8 cellular contexts compared by ENCODE assay signal in the genomic region with DNA sequence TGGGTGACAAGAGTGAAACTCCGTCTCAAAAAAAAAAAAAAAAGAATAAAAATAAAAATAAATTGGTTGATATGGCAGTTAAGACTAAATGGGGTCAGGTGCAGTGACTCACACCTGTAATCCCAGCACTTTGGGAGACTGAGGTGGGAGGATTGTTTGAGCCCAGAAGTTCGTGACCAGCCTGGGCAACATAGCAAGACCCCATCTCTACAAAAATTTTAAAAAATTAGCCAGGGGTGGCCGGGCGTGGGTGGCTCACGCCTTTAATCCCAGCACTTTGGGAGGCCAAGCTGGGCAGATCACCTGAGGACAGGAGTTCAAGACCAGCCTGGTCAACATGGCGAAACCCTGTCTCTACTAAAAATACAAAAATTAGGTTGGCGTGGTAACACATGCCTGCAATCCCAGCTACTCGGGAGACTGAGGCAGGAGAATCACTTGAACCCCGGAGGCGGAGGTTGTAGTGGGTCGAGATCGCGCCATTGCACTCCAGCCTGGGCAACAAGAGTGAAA. TPM values are rescaled to one million over a fixed set of nuclear protein-coding genes. Genes with fewer than 3 reads are reported as not detected.
A peak's percentile ranks its signal among the peaks of the same experiment; 100 is the strongest.
DNase-seq lines count a peak whose midpoint lies in the region; ATAC-seq and TF ChIP-seq lines count a peak whose summit lies in the region.
"Not testable (repeated sequence)": the region's sequence is repeated elsewhere in the genome, so short reads cannot be mapped to it uniquely, and the experiment has no call there.

No MANE protein-coding gene starts in this region.

- peak overlapping the region; percentile 85 for H3K4me2 ChIP-seq in GM23338
- peak overlapping the region; percentile 77 for H3K4me2 ChIP-seq in hepatocyte

- H4K20me1 ChIP-seq in GM23338 (replicated peaks; ENCODE audit: insufficient read depth); hepatocyte (ENCODE audit: insufficient read depth, poor library complexity, severe bottlenecking): not testable (repeated sequence)

- peak overlapping the region; percentile 93 for H3K4me3 Mint-ChIP-seq in GM23338
- peak overlapping the region; percentile 99 for H3K4me3 Mint-ChIP-seq in activated naive CD4-positive, alpha-beta T cell treated with anti-CD3 and anti-CD28 coated beads for 36 hours

- not testable (repeated sequence) for H3F3A ChIP-seq in GM23338 (replicated peaks; ENCODE audit: low read depth)

- H3K27me3 Mint-ChIP-seq in GM23338 (ENCODE audit: insufficient read depth, low read depth, poor library complexity); activated naive CD4-positive, alpha-beta T cell treated with anti-CD3 and anti-CD28 coated beads for 36 hours (ENCODE audit: low read depth): not testable (repeated sequence)

- H3K4me3 ChIP-seq in ACC112 (ENCODE audit: low read depth, low read length) (peak overlapping the region; percentile 96), GM23338 (peak overlapping the region; percentile 77), Peyer's patch (peak overlapping the region; percentile 78 to 93 (median 86)), dorsolateral prefrontal cortex (peak overlapping the region; percentile 63 to 99 (median 91)), hepatocyte (peak overlapping the region; percentile 31), muscle layer of duodenum (ENCODE audit: low read depth in 1 of 2, low read length in 2 of 2) (peak overlapping the region; percentile 92 to 97), skeletal muscle tissue (ENCODE audit: low read length in 3 of 3) (peak overlapping the region; percentile 77 to 94 (median 77))

- H3K9ac ChIP-seq in skeletal muscle tissue (ENCODE audit: low read depth in 1 of 3, low read length in 3 of 3), result peak overlapping the region; percentile 78 to 85 (median 83)

- not testable (repeated sequence) for TF ChIP-seq POLR2A in Peyer's patch (IDR thresholded peaks at IDR 0.05)

- not testable (repeated sequence) for ATAC-seq in GM23338

- H3K27me3 ChIP-seq in ACC112 (ENCODE audit: insufficient read depth, low read length); GM23338 (ENCODE audit: insufficient read depth); Peyer's patch; dorsolateral prefrontal cortex; hepatocyte; muscle layer of duodenum (ENCODE audit: low read depth, low read length); skeletal muscle tissue (ENCODE audit: control insufficient read depth in 3 of 3, insufficient read depth in 3 of 3, low read length in 3 of 3): not testable (repeated sequence)

- H3K9me3 ChIP-seq in Peyer's patch; hepatocyte (ENCODE audit: low read depth); muscle layer of duodenum (ENCODE audit: control insufficient read depth in 1 of 2, low read length in 2 of 2); skeletal muscle tissue (ENCODE audit: control insufficient read depth in 3 of 3, low read length in 3 of 3): not testable (repeated sequence)

- H3K36me3 ChIP-seq in ACC112 (ENCODE audit: insufficient read depth, low read length); Peyer's patch; hepatocyte (replicated peaks; ENCODE audit: insufficient read depth, low read depth); muscle layer of duodenum (ENCODE audit: control insufficient read depth in 1 of 2, insufficient read depth in 2 of 2, low read length in 2 of 2); skeletal muscle tissue (ENCODE audit: control insufficient read depth in 3 of 3, insufficient read depth in 3 of 3, low read length in 3 of 3): not testable (repeated sequence)
- H3K36me3 ChIP-seq in GM23338 (ENCODE audit: insufficient read depth), result peaks cover 15% of the 10 kb centered on the region; the same call in 1 of the 2 replicates

- H3K27ac ChIP-seq in ACC112 (ENCODE audit: low read depth, low read length), result not testable (repeated sequence)
- H3K27ac ChIP-seq in GM23338 (ENCODE audit: low read depth) (peak overlapping the region; percentile 79), Peyer's patch (peak overlapping the region; percentile 87 to 92 (median 90)), dorsolateral prefrontal cortex (peak overlapping the region in 38 of 59 donors; percentile 0 to 85 (median 68)), hepatocyte (peak overlapping the region; percentile 70), muscle layer of duodenum (ENCODE audit: low read length) (peak overlapping the region; percentile 90), skeletal muscle tissue (ENCODE audit: low read depth, low read length) (peak overlapping the region; percentile 71)

- not testable (repeated sequence) for H3K4me1 Mint-ChIP-seq in GM23338
- H3K4me1 Mint-ChIP-seq in activated naive CD4-positive, alpha-beta T cell treated with anti-CD3 and anti-CD28 coated beads for 36 hours (ENCODE audit: low read depth), result peaks cover 29% of the 10 kb centered on the region

- H3K9me3 Mint-ChIP-seq in GM23338; activated naive CD4-positive, alpha-beta T cell treated with anti-CD3 and anti-CD28 coated beads for 36 hours: not testable (repeated sequence)

- H3K9me2 ChIP-seq in GM23338 (ENCODE audit: insufficient read depth); hepatocyte (replicated peaks; ENCODE audit: insufficient read depth): not testable (repeated sequence)

- not testable (repeated sequence) for H3K27ac Mint-ChIP-seq in GM23338
- H3K27ac Mint-ChIP-seq in activated naive CD4-positive, alpha-beta T cell treated with anti-CD3 and anti-CD28 coated beads for 36 hours, result peak overlapping the region; percentile 96

- CTCF ChIA-PET in activated naive CD4-positive, alpha-beta T cell treated with anti-CD3 and anti-CD28 coated beads for 36 hours (lab: Charles Lee), result interaction anchor here (0.6 to 1.4 kb wide), 6 partner anchors 8 to 957 kb away, joined by 3 to 8 read pairs (median 4); no protein-coding TSS in a partner anchor

- 86% methylated on average over 13 of the region's 13 CpGs for WGBS in hepatocyte (ENCODE audit: low lambda C conversion rate, missing lambda C conversion rate)

- H3K36me3 Mint-ChIP-seq in GM23338 (ENCODE audit: low read depth), result peaks cover 32% of the 10 kb centered on the region
- H3K36me3 Mint-ChIP-seq in activated naive CD4-positive, alpha-beta T cell treated with anti-CD3 and anti-CD28 coated beads for 36 hours (ENCODE audit: low read depth), result peaks cover 24% of the 10 kb centered on the region

- H3K79me2 ChIP-seq in ACC112 (ENCODE audit: control insufficient read depth, insufficient read depth, low read length, unreplicated experiment) (peaks cover 29% of the 10 kb centered on the region), GM23338 (replicated peaks; ENCODE audit: insufficient read depth) (peaks cover 36% of the 10 kb centered on the region), hepatocyte (peaks cover 24% of the 10 kb centered on the region)

- intact Hi-C loops in activated naive CD4-positive, alpha-beta T cell treated with anti-CD3 and anti-CD28 coated beads for 36 hours (cut with micrococcal nuclease), result loop anchor here (2.0 to 10.0 kb wide), 7 partner anchors 256 to 864 kb away; partner anchors contain the start of genes BACH2, RNGTT and RRAGD
- intact Hi-C loops in dorsolateral prefrontal cortex (cut with DNase I), result loop anchor here (10.0 kb wide), 2 partner anchors 194 to 756 kb away; partner anchors contain the start of genes LYRM2 (in 1 of the 2) and MAP3K7 (in 1 of the 2)

- TF ChIP-seq CTCF in GM23338 (conservative IDR thresholded peaks at IDR 0.05; ENCODE audit: low read depth in 2 of 2); Peyer's patch (IDR thresholded peaks at IDR 0.05); dorsolateral prefrontal cortex (IDR thresholded peaks at IDR 0.05 in 54 of 56, conservative IDR thresholded peaks at IDR 0.05 in 2 of 56; ENCODE audit: low read depth in 1 of 56, partially characterized antibody in 56 of 56); hepatocyte (IDR thresholded peaks at IDR 0.05; ENCODE audit: poor library complexity): not testable (repeated sequence)

- H2AFZ ChIP-seq in ACC112 (ENCODE audit: low read length, unreplicated experiment) (peak overlapping the region; percentile 97), GM23338 (peak overlapping the region; percentile 72), hepatocyte (peak overlapping the region; percentile 80)

- not testable (repeated sequence) for H3K4me1 ChIP-seq in ACC112 (ENCODE audit: control insufficient read depth, insufficient read depth, low read length, unreplicated experiment); Peyer's patch; hepatocyte (ENCODE audit: insufficient read depth)
- peaks cover 11% of the 10 kb centered on the region; the same call in 1 of the 2 replicates for H3K4me1 ChIP-seq in GM23338 (ENCODE audit: insufficient read depth)
- H3K4me1 ChIP-seq in muscle layer of duodenum (ENCODE audit: control insufficient read depth in 1 of 2, insufficient read depth in 2 of 2, low read length in 2 of 2), result peaks cover 7 to 10% of the 10 kb centered on the region in 2 donors
- peaks cover 9 to 16% (median 14%) of the 10 kb centered on the region in 3 donors for H3K4me1 ChIP-seq in skeletal muscle tissue (ENCODE audit: control insufficient read depth in 3 of 3, insufficient read depth in 3 of 3, low read length in 3 of 3)

- DNase-seq in GM23338 (ENCODE audit: low spot score); Peyer's patch; activated naive CD4-positive, alpha-beta T cell treated with anti-CD3 and anti-CD28 coated beads for 36 hours; dorsolateral prefrontal cortex; hepatocyte (ENCODE audit: low spot score): not testable (repeated sequence)

RNA-seq across cellular contexts. Expression of gene CASP8AP2, which starts 1.1 kb away (rescaled TPM):
- total RNA-seq in GM23338 (2014; rRNA removed; shearing (Covaris generic)), result 22.8 and 31.3 TPM in 2 replicates
- polyA plus RNA-seq in GM23338 (2016; fragmentation: Nextera tagmentation; extraction: Ambion mirVana), result 51.7 and 75.5 TPM in 2 replicates
- 10 to 100 TPM; 15.9 to 33.0 (median 19.2) TPM for total RNA-seq in Peyer's patch
- total RNA-seq in activated naive CD4-positive, alpha-beta T cell treated with anti-CD3 and anti-CD28 coated beads for 36 hours, result 10 to 100 TPM; 27.4 to 30.2 TPM
- 10 to 100 TPM; 19.0 to 31.0 (median 24.1) TPM for total RNA-seq in dorsolateral prefrontal cortex
- total RNA-seq in hepatocyte, result 12.0 and 14.1 TPM in 2 replicates
- polyA plus RNA-seq in hepatocyte, result 8.6 and 10.3 TPM in 2 replicates
- total RNA-seq in skeletal muscle tissue, result 7.3 TPM

RNA-seq across cellular contexts. Expression of gene MDN1, which starts 8.9 kb away (rescaled TPM):
- 199 and 217 TPM in 2 replicates for total RNA-seq in GM23338 (2014; rRNA removed; shearing (Covaris generic))
- polyA plus RNA-seq in GM23338 (2016; fragmentation: Nextera tagmentation; extraction: Ambion mirVana), result 165 and 187 TPM in 2 replicates
- 10 to 100 TPM; 19.6 to 62.7 (median 35.5) TPM for total RNA-seq in Peyer's patch
- total RNA-seq in activated naive CD4-positive, alpha-beta T cell treated with anti-CD3 and anti-CD28 coated beads for 36 hours, result 10 to 100 TPM; 42.1 to 52.1 TPM
- total RNA-seq in dorsolateral prefrontal cortex, result 10 to 100 TPM; 51.0 to 84.3 (median 67.6) TPM
- 20.8 and 20.9 TPM in 2 replicates for total RNA-seq in hepatocyte
- 8.0 and 10.8 TPM in 2 replicates for polyA plus RNA-seq in hepatocyte
- 30.8 TPM for total RNA-seq in skeletal muscle tissue

Comparison
In these comparisons a context has a peak if more than half of its experiments do, and no peak if none do; other contexts are left out.
1. H3K4me3 ChIP-seq: peak in every context shown above with its lines; median percentile 96 in ACC112; 94 in muscle layer of duodenum; 91 in dorsolateral prefrontal cortex; 86 in Peyer's patch; 77 in GM23338; 77 in skeletal muscle tissue; 31 in hepatocyte.